8 cellular contexts compared by ENCODE assay signal in the genomic region with DNA sequence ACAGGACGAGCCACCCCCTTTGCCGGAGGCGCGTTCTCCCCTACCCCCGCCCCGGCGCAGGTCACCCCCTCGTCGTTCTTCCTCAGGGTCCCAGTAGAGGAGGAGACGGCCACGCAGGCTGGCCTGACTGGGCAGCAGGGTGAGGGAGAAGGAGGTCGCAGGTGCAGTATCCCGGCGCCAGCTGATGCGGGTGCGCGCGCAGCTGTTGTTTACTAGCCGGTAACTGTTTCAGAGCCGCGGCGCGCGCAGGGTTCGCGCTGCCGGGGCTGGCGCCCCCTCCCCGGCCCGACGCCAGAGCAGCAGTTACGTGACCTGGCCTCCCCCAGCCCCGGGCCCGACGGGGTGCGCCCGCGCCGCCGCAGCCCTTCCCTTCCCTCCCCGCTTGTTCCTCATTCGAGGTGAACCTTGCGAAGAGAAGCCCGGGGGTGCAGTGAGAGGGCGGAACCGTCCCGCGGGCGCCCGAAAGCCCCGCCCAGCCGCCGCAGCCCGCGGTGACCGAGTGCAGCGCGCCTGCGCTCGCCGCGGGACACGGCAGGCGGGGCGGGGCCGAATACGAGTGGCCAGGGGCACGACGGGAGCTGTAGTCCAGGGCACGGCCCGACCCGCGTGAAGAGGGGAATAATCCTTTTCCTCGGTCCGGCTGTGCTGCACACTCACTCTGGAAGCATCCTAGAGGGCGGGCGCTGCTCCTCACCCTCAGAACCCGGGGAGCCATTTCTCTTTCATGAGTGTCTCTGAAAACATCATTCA. TPM values are rescaled to one million over a fixed set of nuclear protein-coding genes. Genes with fewer than 3 reads are reported as not detected.
DNase-seq lines count a peak whose midpoint lies in the region; ATAC-seq and TF ChIP-seq lines count a peak whose summit lies in the region.

A gene (minus strand): TSS at position 225 of the 750 bp plus-strand sequence. CDS start 1,101 bp downstream, outside the sequence.

- in situ Hi-C loops in KBM-7 (cut with MboI; ENCODE audit: low pct_unique_long_range_greater_than_20kb, low sequenced_read_pairs), result no loop called here

- H3K27me3 Mint-ChIP-seq in naive B cell, result no peaks in the 10 kb centered on the region

- H3K9me3 ChIP-seq in esophagus squamous epithelium, result no peaks in the 10 kb centered on the region

- TF ChIP-seq POLR2A in esophagus squamous epithelium (IDR thresholded peaks at IDR 0.05), result peak in 3 of 4 donors; percentile 74 to 93 (median 86)

- no peaks in the 10 kb centered on the region for H3K27me3 ChIP-seq in esophagus squamous epithelium

- peaks cover 0 to 22% (median 0%) of the 10 kb centered on the region in 3 donors for H3K36me3 ChIP-seq in esophagus squamous epithelium

- intact Hi-C loops in esophagus squamous epithelium (cut with DNase I), result no loop called here

- no peak for TF ChIP-seq CTCF in esophagus squamous epithelium (IDR thresholded peaks at IDR 0.05)

- DNase-seq in DMS53 treated with DMSO at 0.1 percent for 48 hours (lab: John Stamatoyannopoulos, UW; ENCODE audit: unreplicated experiment) (peak; percentile 79), KBM-7 (peak; percentile 97), RKO (ENCODE audit: low spot score) (peak; percentile 97), activated T-helper 1 cell treated with Interleukin-2 at 50 U/mL for 16 hours (ENCODE audit: low read depth) (peak; percentile 89), esophagus squamous epithelium (lab: John Stamatoyannopoulos, UW) (peak; percentile 79), naive B cell (peak; percentile 97)
- DNase-seq in stimulated activated effector memory CD8-positive, alpha-beta T cell treated with anti-CD3 and anti-CD28 coated beads, Interleukin-12 subunit alpha, Interleukin-12 subunit beta, amount 100 ng/mL, for 72 hours (ENCODE audit: low spot score in 2 of 2), result peak; percentile 85 to 94

- H3K4me1 Mint-ChIP-seq in naive B cell, result peaks cover 27 to 50% (median 41%) of the 10 kb centered on the region in 3 donors
- H3K4me1 Mint-ChIP-seq in stimulated activated effector memory CD8-positive, alpha-beta T cell treated with anti-CD3 and anti-CD28 coated beads, Interleukin-12 subunit alpha, Interleukin-12 subunit beta, amount 100 ng/mL, for 72 hours, result peaks cover 39% of the 10 kb centered on the region

- WGBS in esophagus squamous epithelium, 2 donors, result 1 to 3% methylated on average over 17 to 29 of the region's 78 CpGs

- peaks cover 7 to 75% (median 15%) of the 10 kb centered on the region in 3 donors for H3K4me1 ChIP-seq in esophagus squamous epithelium

- peak within 1 kb of the TSS; percentile 68 to 92 (median 86) for H3K4me3 ChIP-seq in esophagus squamous epithelium

- no peaks in the 10 kb centered on the region for H3K9me3 Mint-ChIP-seq in naive B cell
- H3K9me3 Mint-ChIP-seq in stimulated activated effector memory CD8-positive, alpha-beta T cell treated with anti-CD3 and anti-CD28 coated beads, Interleukin-12 subunit alpha, Interleukin-12 subunit beta, amount 100 ng/mL, for 72 hours, result no peaks in the 10 kb centered on the region

- peak within 1 kb of the TSS; percentile 87 to 95 (median 92) for H3K27ac ChIP-seq in esophagus squamous epithelium

- H3K36me3 Mint-ChIP-seq in naive B cell, result peaks cover 9 to 12% of the 10 kb centered on the region in 2 donors
- H3K36me3 Mint-ChIP-seq in stimulated activated effector memory CD8-positive, alpha-beta T cell treated with anti-CD3 and anti-CD28 coated beads, Interleukin-12 subunit alpha, Interleukin-12 subunit beta, amount 100 ng/mL, for 72 hours, result peaks cover 58% of the 10 kb centered on the region

- peak within 1 kb of the TSS; percentile 87 to 100 (median 98) for H3K4me3 Mint-ChIP-seq in naive B cell
- H3K4me3 Mint-ChIP-seq in stimulated activated effector memory CD8-positive, alpha-beta T cell treated with anti-CD3 and anti-CD28 coated beads, Interleukin-12 subunit alpha, Interleukin-12 subunit beta, amount 100 ng/mL, for 72 hours, result peak within 1 kb of the TSS; percentile 96

- peak within 1 kb of the TSS; percentile 91 to 98 (median 96) for H3K27ac Mint-ChIP-seq in naive B cell
- H3K27ac Mint-ChIP-seq in stimulated activated effector memory CD8-positive, alpha-beta T cell treated with anti-CD3 and anti-CD28 coated beads, Interleukin-12 subunit alpha, Interleukin-12 subunit beta, amount 100 ng/mL, for 72 hours, result peak within 1 kb of the TSS; percentile 95

- ATAC-seq in GM21717 (IDR thresholded peaks at IDR 0.05; ENCODE audit: unreplicated experiment) (peak; percentile 58), naive B cell (ENCODE audit: low read depth in 2 of 2) (peak; percentile 88 to 89)
- ATAC-seq in stimulated activated effector memory CD8-positive, alpha-beta T cell treated with anti-CD3 and anti-CD28 coated beads, Interleukin-12 subunit alpha, Interleukin-12 subunit beta, amount 100 ng/mL, for 72 hours, result peak; percentile 86

RNA-seq across cellular contexts. Expression of the gene that starts here (rescaled TPM):
- total RNA-seq in esophagus squamous epithelium, result 10 to 100 TPM; 33.0 to 70.3 (median 49.5) TPM
- 10 to 100 TPM in 4 of 6 donors, 1 to 10 TPM in 2; 2.7 to 21.2 (median 14.1) TPM for polyA plus RNA-seq in naive B cell (ENCODE audit: low read depth in 6 of 6)

Comparison
In these comparisons a context has a peak if more than half of its experiments do, and no peak if none do; other contexts are left out.
1. Peak in every context shown above with its lines: DNase-seq, ATAC-seq, H3K4me3 ChIP-seq and H3K27ac ChIP-seq.